In the genomic region with DNA sequence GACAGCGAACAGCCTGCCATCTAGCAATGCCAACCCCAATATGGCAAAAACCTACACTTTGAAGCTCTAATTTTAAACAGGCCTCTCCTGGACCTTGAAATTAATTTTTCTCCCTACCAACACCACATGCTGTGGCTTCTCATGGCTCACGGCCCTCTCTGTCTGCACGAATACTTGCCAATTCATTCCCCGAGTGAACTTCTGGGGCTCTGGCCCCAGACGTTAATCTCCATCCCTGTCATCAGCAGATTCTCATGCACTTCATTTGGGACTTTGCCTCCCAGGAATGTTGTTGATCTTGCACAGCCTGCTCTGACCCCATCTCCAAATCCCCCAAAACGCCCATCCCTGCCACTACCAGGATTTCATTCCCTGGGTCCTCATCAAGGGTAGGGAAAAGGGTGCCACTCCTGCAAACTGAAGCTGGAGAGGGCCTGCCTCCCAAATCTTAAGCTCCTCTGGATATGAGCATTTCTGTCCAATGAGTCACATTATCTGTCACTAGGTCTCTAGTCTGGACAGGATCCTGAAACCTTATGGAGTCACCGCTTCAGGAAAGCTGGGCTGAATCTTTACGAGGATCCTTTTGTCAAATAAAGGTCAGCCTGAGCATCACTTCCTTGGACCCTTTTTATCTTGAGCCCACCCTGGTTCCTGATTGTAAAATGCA, we compare ENCODE assay signal across 1 cellular context.
TF ChIP-seq lines count a peak whose summit lies in the region.

No MANE protein-coding gene starts in this region.

TF ChIP-seq in HEK293T, 16 proteins besides CTCF, POLR2A, EP300 and RAD21:
- no peak for TF ChIP-seq SP1 (IDR thresholded peaks at IDR 0.05)
- TF ChIP-seq LEF1 (IDR thresholded peaks at IDR 0.05; ENCODE audit: borderline replicate concordance) = no peak
- no peak for TF ChIP-seq NFRKB (IDR thresholded peaks at IDR 0.05)
- no peak for TF ChIP-seq FOXA1 (IDR thresholded peaks at IDR 0.05)
- TF ChIP-seq ARNT (IDR thresholded peaks at IDR 0.05) = no peak
- no peak for TF ChIP-seq L3MBTL2 (conservative IDR thresholded peaks at IDR 0.05)
- no peak for TF ChIP-seq FOXM1 (IDR thresholded peaks at IDR 0.05; ENCODE audit: borderline replicate concordance)
- no peak for TF ChIP-seq SUZ12 (IDR thresholded peaks at IDR 0.05)
- TF ChIP-seq CTBP1 (IDR thresholded peaks at IDR 0.05; ENCODE audit: borderline replicate concordance) = no peak
- TF ChIP-seq, protein P1, sequence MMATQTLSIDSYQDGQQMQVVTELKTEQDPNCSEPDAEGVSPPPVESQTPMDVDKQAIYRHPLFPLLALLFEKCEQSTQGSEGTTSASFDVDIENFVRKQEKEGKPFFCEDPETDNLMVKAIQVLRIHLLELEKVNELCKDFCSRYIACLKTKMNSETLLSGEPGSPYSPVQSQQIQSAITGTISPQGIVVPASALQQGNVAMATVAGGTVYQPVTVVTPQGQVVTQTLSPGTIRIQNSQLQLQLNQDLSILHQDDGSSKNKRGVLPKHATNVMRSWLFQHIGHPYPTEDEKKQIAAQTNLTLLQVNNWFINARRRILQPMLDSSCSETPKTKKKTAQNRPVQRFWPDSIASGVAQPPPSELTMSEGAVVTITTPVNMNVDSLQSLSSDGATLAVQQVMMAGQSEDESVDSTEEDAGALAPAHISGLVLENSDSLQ (IDR thresholded peaks at IDR 0.05) = no peak
- TF ChIP-seq BHLHE40 (IDR thresholded peaks at IDR 0.05; ENCODE audit: borderline replicate concordance) = no peak
- no peak for TF ChIP-seq TARDBP (IDR thresholded peaks at IDR 0.05)
- TF ChIP-seq ZNF384 (IDR thresholded peaks at IDR 0.05) = no peak
- TF ChIP-seq ELF4 (IDR thresholded peaks at IDR 0.05) = no peak
- TF ChIP-seq HDGF (IDR thresholded peaks at IDR 0.05; ENCODE audit: borderline replicate concordance) = no peak
